Comparison of ENCODE assay signal across 14 cellular contexts in the genomic region with DNA sequence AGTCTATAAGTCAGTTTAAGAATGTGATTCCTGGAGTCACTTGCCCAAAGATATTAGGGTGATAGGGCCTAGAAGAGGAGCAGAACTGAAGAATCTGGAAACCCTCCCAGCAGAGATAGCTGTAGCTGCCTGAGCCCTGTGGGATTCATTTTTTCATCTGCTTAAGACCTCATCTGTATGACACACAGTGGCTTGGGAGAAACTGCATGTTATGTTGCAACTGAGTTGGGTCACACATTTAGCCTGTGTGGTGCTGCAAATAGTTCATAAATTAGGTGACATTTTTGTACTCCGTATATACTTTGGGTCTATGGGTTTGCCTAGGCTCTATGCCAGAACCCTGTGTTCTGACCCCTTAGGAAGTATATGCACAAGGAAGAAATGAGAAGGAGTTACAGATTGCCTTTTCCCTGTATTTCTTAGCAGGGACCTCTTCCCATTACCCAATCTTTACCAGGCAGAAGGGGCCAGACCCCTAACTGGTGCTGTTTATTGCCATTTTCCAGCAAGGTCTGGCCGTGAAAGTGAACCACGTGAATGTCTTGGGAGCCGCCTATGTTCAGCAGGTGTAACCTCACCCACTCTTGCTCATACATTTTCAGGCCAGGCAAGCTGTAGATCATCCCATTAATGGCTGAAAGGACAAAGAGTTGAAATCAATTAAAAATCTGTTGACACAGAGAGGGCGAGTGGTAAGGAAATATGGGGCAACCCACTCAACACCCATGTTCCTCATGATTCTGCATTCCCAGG. TPM values are rescaled to one million over a fixed set of nuclear protein-coding genes. Genes with fewer than 3 reads are reported as not detected.
DNase-seq lines count a peak whose midpoint lies in the region; ATAC-seq and TF ChIP-seq lines count a peak whose summit lies in the region.
"Had no signal": no experiment of that assay in that cellular context is flagged by ENCODE, and none has a peak within 500 bp of the region (broad histone marks: within the 10 kb centered on the region; RNA-seq: fewer than 3 reads in every experiment).

No MANE protein-coding gene starts in this region.

- H3K4me1 Mint-ChIP-seq in natural killer cell treated with Interleukin-12 subunit alpha and Interleukin-12 subunit beta and Interleukin-15 and Interleukin-18, amount 100 ng/mL, for 72 hours (ENCODE audit: low read depth in 2 of 2), result peaks cover 0 to 2% of the 10 kb centered on the region in 2 donors
- peaks cover 12% of the 10 kb centered on the region for H3K4me1 Mint-ChIP-seq in activated naive CD8-positive, alpha-beta T cell treated with anti-CD3 and anti-CD28 coated beads for 36 hours

- H3K4me3 ChIP-seq in HL-60 (replicated peaks; ENCODE audit: insufficient read depth, low read length) (no peak overlapping the region), gastrocnemius medialis (no peak overlapping the region)
- H3K4me3 ChIP-seq: tibial nerve had no signal

- H3K9me3 Mint-ChIP-seq in natural killer cell treated with Interleukin-12 subunit alpha and Interleukin-12 subunit beta and Interleukin-15 and Interleukin-18, amount 100 ng/mL, for 72 hours, result no peaks in the 10 kb centered on the region
- no peaks in the 10 kb centered on the region for H3K9me3 Mint-ChIP-seq in activated naive CD8-positive, alpha-beta T cell treated with anti-CD3 and anti-CD28 coated beads for 36 hours
- H3K9me3 Mint-ChIP-seq: activated naive CD8-positive, alpha-beta T cell treated with anti-CD3 and anti-CD28 coated beads, Interleukin-2, amount 50 U/mL, for 24 hours had no signal

- H3K27ac Mint-ChIP-seq in natural killer cell treated with Interleukin-12 subunit alpha and Interleukin-12 subunit beta and Interleukin-15 and Interleukin-18, amount 100 ng/mL, for 72 hours, result no peak overlapping the region
- no peak overlapping the region for H3K27ac Mint-ChIP-seq in activated naive CD8-positive, alpha-beta T cell treated with anti-CD3 and anti-CD28 coated beads for 36 hours
- H3K27ac Mint-ChIP-seq: activated naive CD8-positive, alpha-beta T cell treated with anti-CD3 and anti-CD28 coated beads, Interleukin-2, amount 50 U/mL, for 24 hours; T-helper 17 cell had no signal

- no peaks in the 10 kb centered on the region for H3K27me3 ChIP-seq in HL-60 (ENCODE audit: insufficient read depth, poor library complexity, severe bottlenecking)
- H3K27me3 ChIP-seq in gastrocnemius medialis, result no peaks in the 10 kb centered on the region
- H3K27me3 ChIP-seq: tibial nerve had no signal

- H3K9me3 ChIP-seq in gastrocnemius medialis, result no peaks in the 10 kb centered on the region

- in situ Hi-C loops in gastrocnemius medialis (cut with MboI; ENCODE audit: low sequenced_read_pairs in 4 of 4), result loop anchor here in 2 of 4 donors (25.0 kb wide), 2 partner anchors 140 to 1190 kb away; no protein-coding TSS in a partner anchor

- intact Hi-C loops in gastrocnemius medialis (cut with DNase I; ENCODE audit: low total_unique reads), result no loop called here

- no peaks in the 10 kb centered on the region for H3K36me3 ChIP-seq in gastrocnemius medialis
- H3K36me3 ChIP-seq: tibial nerve had no signal

- peak overlapping the region; percentile 74 for H3K27ac ChIP-seq in HL-60 (replicated peaks)
- H3K27ac ChIP-seq in gastrocnemius medialis, result peak overlapping the region in 2 of 4 donors; percentile 17 to 29
- H3K27ac ChIP-seq: tibial nerve had no signal

- H3K27me3 Mint-ChIP-seq in natural killer cell treated with Interleukin-12 subunit alpha and Interleukin-12 subunit beta and Interleukin-15 and Interleukin-18, amount 100 ng/mL, for 72 hours, result peaks cover 4 to 18% of the 10 kb centered on the region in 2 donors
- no peaks in the 10 kb centered on the region for H3K27me3 Mint-ChIP-seq in activated naive CD8-positive, alpha-beta T cell treated with anti-CD3 and anti-CD28 coated beads for 36 hours
- H3K27me3 Mint-ChIP-seq: activated naive CD8-positive, alpha-beta T cell treated with anti-CD3 and anti-CD28 coated beads, Interleukin-2, amount 50 U/mL, for 24 hours; T-helper 17 cell had no signal

- no peaks in the 10 kb centered on the region for H3K36me3 Mint-ChIP-seq in natural killer cell treated with Interleukin-12 subunit alpha and Interleukin-12 subunit beta and Interleukin-15 and Interleukin-18, amount 100 ng/mL, for 72 hours
- peaks cover 59% of the 10 kb centered on the region for H3K36me3 Mint-ChIP-seq in activated naive CD8-positive, alpha-beta T cell treated with anti-CD3 and anti-CD28 coated beads for 36 hours

- TF ChIP-seq POLR2A in gastrocnemius medialis (IDR thresholded peaks at IDR 0.05), result no peak

- no peak overlapping the region for H3K4me3 Mint-ChIP-seq in natural killer cell treated with Interleukin-12 subunit alpha and Interleukin-12 subunit beta and Interleukin-15 and Interleukin-18, amount 100 ng/mL, for 72 hours
- no peak overlapping the region for H3K4me3 Mint-ChIP-seq in activated naive CD8-positive, alpha-beta T cell treated with anti-CD3 and anti-CD28 coated beads for 36 hours
- H3K4me3 Mint-ChIP-seq: activated naive CD8-positive, alpha-beta T cell treated with anti-CD3 and anti-CD28 coated beads, Interleukin-2, amount 50 U/mL, for 24 hours; T-helper 17 cell had no signal

- no peak for TF ChIP-seq CTCF in HL-60 (IDR thresholded peaks at IDR 0.05; ENCODE audit: insufficient read depth, low read length)
- no peak for TF ChIP-seq CTCF in gastrocnemius medialis (IDR thresholded peaks at IDR 0.05 in 4 of 5, conservative IDR thresholded peaks at IDR 0.05 in 1 of 5)

- peak; percentile 77 to 84 for ATAC-seq in gastrocnemius medialis
- ATAC-seq in HG02884 (IDR thresholded peaks at IDR 0.05; ENCODE audit: unreplicated experiment), result no peak
- no peak for ATAC-seq in natural killer cell treated with Interleukin-12 subunit alpha and Interleukin-12 subunit beta and Interleukin-15 and Interleukin-18, amount 100 ng/mL, for 72 hours
- ATAC-seq in GM18517 (IDR thresholded peaks at IDR 0.05; ENCODE audit: unreplicated experiment), result no peak
- ATAC-seq: activated naive CD8-positive, alpha-beta T cell treated with anti-CD3 and anti-CD28 coated beads, Interleukin-2, amount 50 U/mL, for 24 hours; HepG2; T-helper 17 cell had no signal

- DNase-seq in HL-60 (ENCODE audit: low read depth in 1 of 2, low spot score in 1 of 2) (peak; percentile 35 to 70), NCI-H774 (lab: John Stamatoyannopoulos, UW) (peak; percentile 68), fibroblast of gingiva (ENCODE audit: low read depth) (peak; percentile 39), gastrocnemius medialis (peak in 1 of 2 donors; percentile 22)
- DNase-seq in natural killer cell treated with Interleukin-12 subunit alpha and Interleukin-12 subunit beta and Interleukin-15 and Interleukin-18, amount 100 ng/mL, for 72 hours (ENCODE audit: low spot score), result no peak
- DNase-seq in activated naive CD8-positive, alpha-beta T cell treated with anti-CD3 and anti-CD28 coated beads for 36 hours, result no peak
- DNase-seq: activated naive CD8-positive, alpha-beta T cell treated with anti-CD3 and anti-CD28 coated beads, Interleukin-2, amount 50 U/mL, for 24 hours; effector CD8-positive, alpha-beta T cell; NCI-H446 treated with DMSO at 0.1 percent for 48 hours; T-helper 17 cell had no signal

- no peaks in the 10 kb centered on the region for H3K4me1 ChIP-seq in gastrocnemius medialis
- H3K4me1 ChIP-seq: tibial nerve had no signal

RNA-seq across cellular contexts. Expression of a gene that starts 41.9 kb away (rescaled TPM):
- total RNA-seq in gastrocnemius medialis, result 100 to 1,000 TPM in 2 of 4 donors, 10 to 100 TPM in 2; 93.3 to 176 (median 99.8) TPM
- total RNA-seq in natural killer cell treated with Interleukin-12 subunit alpha and Interleukin-12 subunit beta and Interleukin-15 and Interleukin-18, amount 100 ng/mL, for 72 hours, result 1 to 10 TPM; 6.3 to 8.0 TPM
- total RNA-seq in activated naive CD8-positive, alpha-beta T cell treated with anti-CD3 and anti-CD28 coated beads for 36 hours, result 1 to 10 TPM; 6.2 to 6.5 TPM

RNA-seq across cellular contexts. Expression of a gene that starts 58.6 kb away (rescaled TPM):
- total RNA-seq in gastrocnemius medialis, result under 1 TPM; 0.07 to 0.68 (median 0.22) TPM
- total RNA-seq in natural killer cell treated with Interleukin-12 subunit alpha and Interleukin-12 subunit beta and Interleukin-15 and Interleukin-18, amount 100 ng/mL, for 72 hours, result under 1 TPM; 0.47 to 0.55 TPM
- 10 to 100 TPM; 39.7 to 40.1 TPM for total RNA-seq in activated naive CD8-positive, alpha-beta T cell treated with anti-CD3 and anti-CD28 coated beads for 36 hours

Comparison
In these comparisons a context has a peak if more than half of its experiments do, and no peak if none do; other contexts are left out.
1. DNase-seq: peak in HL-60 (2 of 2), NCI-H774 (single experiment) and fibroblast of gingiva (single experiment); none in natural killer cell treated with Interleukin-12 subunit alpha and Interleukin-12 subunit beta and Interleukin-15 and Interleukin-18, amount 100 ng/mL, for 72 hours (single experiment) and activated naive CD8-positive, alpha-beta T cell treated with anti-CD3 and anti-CD28 coated beads for 36 hours (single experiment).
2. ATAC-seq: peak in gastrocnemius medialis (2 of 2); none in HG02884 (single experiment), natural killer cell treated with Interleukin-12 subunit alpha and Interleukin-12 subunit beta and Interleukin-15 and Interleukin-18, amount 100 ng/mL, for 72 hours (0 of 2) and GM18517 (single experiment).
3. RNA of a gene that starts 41.9 kb away (total RNA-seq): 93.3 to 176 TPM in gastrocnemius medialis; 6.3 to 8.0 TPM in natural killer cell treated with Interleukin-12 subunit alpha and Interleukin-12 subunit beta and Interleukin-15 and Interleukin-18, amount 100 ng/mL, for 72 hours and 6.2 to 6.5 TPM in activated naive CD8-positive, alpha-beta T cell treated with anti-CD3 and anti-CD28 coated beads for 36 hours; every median in the first group is over 10 times any median in the second.
4. RNA of a gene that starts 58.6 kb away (total RNA-seq): 39.7 to 40.1 TPM in activated naive CD8-positive, alpha-beta T cell treated with anti-CD3 and anti-CD28 coated beads for 36 hours; 0.47 to 0.55 TPM in natural killer cell treated with Interleukin-12 subunit alpha and Interleukin-12 subunit beta and Interleukin-15 and Interleukin-18, amount 100 ng/mL, for 72 hours and 0.07 to 0.68 TPM in gastrocnemius medialis; every median in the first group is over 10 times any median in the second.